In the genomic region with DNA sequence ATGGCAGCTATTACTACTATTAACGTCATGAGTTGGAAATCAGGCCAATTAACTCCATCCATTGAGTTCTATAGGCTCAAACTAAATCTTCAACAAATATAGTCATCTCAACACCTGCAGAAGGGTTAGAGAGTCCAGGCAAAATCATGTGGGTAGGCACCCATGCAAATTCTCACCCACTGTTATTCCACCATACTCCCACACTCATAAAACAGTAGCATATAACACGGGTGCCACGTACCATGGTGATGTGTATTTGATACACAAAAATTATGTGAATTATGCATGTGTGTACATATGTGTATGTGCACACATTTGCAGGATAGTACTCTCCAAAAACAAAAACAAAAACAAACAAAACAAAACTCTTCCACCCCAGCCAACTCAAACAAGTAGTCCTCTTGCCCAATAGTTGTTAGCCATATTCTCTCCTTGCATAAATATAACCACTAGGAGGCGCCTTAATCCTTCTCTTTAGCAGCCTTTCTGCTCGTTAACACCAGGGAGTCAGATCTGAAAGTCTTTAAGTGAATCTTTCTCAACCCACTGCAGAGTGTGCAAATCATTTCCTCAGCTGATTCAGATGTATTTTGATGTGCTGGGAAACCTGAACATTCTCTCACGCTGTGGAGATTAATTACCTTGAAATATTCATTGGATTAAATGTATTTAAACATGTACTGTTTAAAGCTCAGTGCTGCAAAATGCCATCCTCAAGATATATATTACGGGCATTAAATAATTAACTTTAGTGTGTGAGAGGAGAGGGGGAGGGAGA, we compare ENCODE assay signal across 2 cellular contexts.
TF ChIP-seq lines count a peak whose summit lies in the region.

No MANE protein-coding gene starts in this region.

TF ChIP-seq in GM23338, 12 proteins besides CTCF, POLR2A, EP300 and RAD21 (continues in another document):
- TF ChIP-seq, protein P1, sequence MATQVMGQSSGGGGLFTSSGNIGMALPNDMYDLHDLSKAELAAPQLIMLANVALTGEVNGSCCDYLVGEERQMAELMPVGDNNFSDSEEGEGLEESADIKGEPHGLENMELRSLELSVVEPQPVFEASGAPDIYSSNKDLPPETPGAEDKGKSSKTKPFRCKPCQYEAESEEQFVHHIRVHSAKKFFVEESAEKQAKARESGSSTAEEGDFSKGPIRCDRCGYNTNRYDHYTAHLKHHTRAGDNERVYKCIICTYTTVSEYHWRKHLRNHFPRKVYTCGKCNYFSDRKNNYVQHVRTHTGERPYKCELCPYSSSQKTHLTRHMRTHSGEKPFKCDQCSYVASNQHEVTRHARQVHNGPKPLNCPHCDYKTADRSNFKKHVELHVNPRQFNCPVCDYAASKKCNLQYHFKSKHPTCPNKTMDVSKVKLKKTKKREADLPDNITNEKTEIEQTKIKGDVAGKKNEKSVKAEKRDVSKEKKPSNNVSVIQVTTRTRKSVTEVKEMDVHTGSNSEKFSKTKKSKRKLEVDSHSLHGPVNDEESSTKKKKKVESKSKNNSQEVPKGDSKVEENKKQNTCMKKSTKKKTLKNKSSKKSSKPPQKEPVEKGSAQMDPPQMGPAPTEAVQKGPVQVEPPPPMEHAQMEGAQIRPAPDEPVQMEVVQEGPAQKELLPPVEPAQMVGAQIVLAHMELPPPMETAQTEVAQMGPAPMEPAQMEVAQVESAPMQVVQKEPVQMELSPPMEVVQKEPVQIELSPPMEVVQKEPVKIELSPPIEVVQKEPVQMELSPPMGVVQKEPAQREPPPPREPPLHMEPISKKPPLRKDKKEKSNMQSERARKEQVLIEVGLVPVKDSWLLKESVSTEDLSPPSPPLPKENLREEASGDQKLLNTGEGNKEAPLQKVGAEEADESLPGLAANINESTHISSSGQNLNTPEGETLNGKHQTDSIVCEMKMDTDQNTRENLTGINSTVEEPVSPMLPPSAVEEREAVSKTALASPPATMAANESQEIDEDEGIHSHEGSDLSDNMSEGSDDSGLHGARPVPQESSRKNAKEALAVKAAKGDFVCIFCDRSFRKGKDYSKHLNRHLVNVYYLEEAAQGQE (IDR thresholded peaks at IDR 0.05; ENCODE audit: unreplicated experiment), result no peak
- TF ChIP-seq EZH2 (IDR thresholded peaks at IDR 0.05; ENCODE audit: low read depth, unreplicated experiment) (no peak), STAT1 (IDR thresholded peaks at IDR 0.05; ENCODE audit: unreplicated experiment) (no peak), ZNF114 (CRISPR knock-in tag; IDR thresholded peaks at IDR 0.05) (no peak), CREB1 (CRISPR knock-in tag; IDR thresholded peaks at IDR 0.05; ENCODE audit: low read depth) (no peak), POLR2AphosphoS5 (IDR thresholded peaks at IDR 0.05; ENCODE audit: low read depth) (no peak), EZH2phosphoT487 (IDR thresholded peaks at IDR 0.05; ENCODE audit: unreplicated experiment) (no peak), JUNB (IDR thresholded peaks at IDR 0.05; ENCODE audit: unreplicated experiment) (no peak), ZNF462 (CRISPR knock-in tag; IDR thresholded peaks at IDR 0.05) (no peak), ZNF331 (CRISPR knock-in tag; IDR thresholded peaks at IDR 0.05; ENCODE audit: low read depth) (no peak)

TF ChIP-seq in liver, 16 proteins besides CTCF, POLR2A, EP300 and RAD21 (continued from another document):
- no peak for TF ChIP-seq ZBTB33 (IDR thresholded peaks at IDR 0.05)
- no peak for TF ChIP-seq TAF1 (conservative IDR thresholded peaks at IDR 0.05)
- no peak for TF ChIP-seq FOXA1 (IDR thresholded peaks at IDR 0.05)
- no peak for TF ChIP-seq RXRA (IDR thresholded peaks at IDR 0.05)
- TF ChIP-seq, protein P1 (IDR thresholded peaks at IDR 0.05), result no peak
- no peak for TF ChIP-seq JUND (IDR thresholded peaks at IDR 0.05)
- TF ChIP-seq EGR1 (IDR thresholded peaks at IDR 0.05; ENCODE audit: low read depth in 2 of 2), result no peak
- TF ChIP-seq, protein P2, sequence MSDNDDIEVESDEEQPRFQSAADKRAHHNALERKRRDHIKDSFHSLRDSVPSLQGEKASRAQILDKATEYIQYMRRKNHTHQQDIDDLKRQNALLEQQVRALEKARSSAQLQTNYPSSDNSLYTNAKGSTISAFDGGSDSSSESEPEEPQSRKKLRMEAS (IDR thresholded peaks at IDR 0.05), result no peak
